In the genomic region with DNA sequence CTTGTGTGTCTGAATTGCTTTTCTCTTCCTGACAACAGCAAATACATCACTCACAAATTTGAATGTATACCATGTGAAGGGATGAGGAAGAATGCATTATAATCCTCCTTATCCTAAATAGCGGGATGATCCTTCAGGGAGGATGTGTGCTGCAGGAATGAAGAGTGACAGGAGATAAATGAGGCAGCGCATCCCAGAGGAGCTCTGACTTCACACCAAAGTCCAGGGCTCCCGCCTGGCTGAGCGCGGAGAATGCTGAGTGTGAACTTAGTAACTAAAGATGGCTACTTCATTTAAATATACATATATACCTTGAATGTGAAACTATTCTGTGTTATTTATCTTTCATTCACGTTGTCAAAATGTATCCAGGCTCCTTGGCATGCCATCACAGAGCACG, we compare ENCODE assay signal across 14 cellular contexts.
A peak's percentile ranks its signal among the peaks of the same experiment; 100 is the strongest.
DNase-seq lines count a peak whose midpoint lies in the region; ATAC-seq and TF ChIP-seq lines count a peak whose summit lies in the region.
"Had no signal": no experiment of that assay in that cellular context is flagged by ENCODE, and none has a peak within 500 bp of the region (broad histone marks: within the 10 kb centered on the region; RNA-seq: fewer than 3 reads in every experiment).

No MANE protein-coding gene starts in this region.

- peaks cover 4% of the 10 kb centered on the region for H3F3A ChIP-seq in neural cell (ENCODE audit: insufficient read depth, low read length, poor library complexity, severe bottlenecking)

- TF ChIP-seq POLR2A in esophagus muscularis mucosa (IDR thresholded peaks at IDR 0.05; ENCODE audit: low read depth) = no peak

- no peaks in the 10 kb centered on the region for H4K20me1 ChIP-seq in neural cell (ENCODE audit: insufficient read depth)

- no peak overlapping the region for H2AFZ ChIP-seq in neural cell (ENCODE audit: low read depth, low read length)
- H2AFZ ChIP-seq: GM23338 had no signal

- no peaks in the 10 kb centered on the region for H3K9me3 ChIP-seq in esophagus muscularis mucosa
- H3K9me3 ChIP-seq in neural cell (ENCODE audit: low read length) = no peaks in the 10 kb centered on the region

- H3K27ac ChIP-seq in esophagus muscularis mucosa (replicated peaks in 1 of 4) (no peak overlapping the region), neural cell (ENCODE audit: low read length) (peak overlapping the region; percentile 19)

- peak; percentile 39 for DNase-seq in esophagus muscularis mucosa (ENCODE audit: extremely low spot score)
- peak; percentile 12 for DNase-seq in kidney tubule cell (ENCODE audit: low spot score)
- DNase-seq in activated naive CD4-positive, alpha-beta T cell treated with anti-CD3 and anti-CD28 coated beads, Interleukin-2, amount 50 U/mL, for 72 hours (ENCODE audit: low spot score in 2 of 2) = no peak
- DNase-seq in cardiac septum (ENCODE audit: low spot score) = no peak
- no peak for DNase-seq in activated CD4-positive, alpha-beta T cell treated with anti-CD3 and anti-CD28 coated beads for 1 hour
- DNase-seq: C1 segment of cervical spinal cord; CD4-positive, alpha-beta memory T cell; COR-L47; DMS153; DND-41; H9 had no signal

- H3K27me3 ChIP-seq in esophagus muscularis mucosa = peaks cover 0 to 18% (median 0%) of the 10 kb centered on the region in 4 donors
- no peaks in the 10 kb centered on the region for H3K27me3 ChIP-seq in neural cell (ENCODE audit: insufficient read depth, low read depth, low read length)

- H3K36me3 ChIP-seq in esophagus muscularis mucosa (no peaks in the 10 kb centered on the region), neural cell (ENCODE audit: insufficient read depth, low read length) (no peaks in the 10 kb centered on the region)

- H3K9me3 Mint-ChIP-seq in activated naive CD4-positive, alpha-beta T cell treated with anti-CD3 and anti-CD28 coated beads, Interleukin-2, amount 50 U/mL, for 72 hours = no peaks in the 10 kb centered on the region
- H3K9me3 Mint-ChIP-seq: GM23338, H9 had no signal

- TF ChIP-seq RAD21 in neural cell (conservative IDR thresholded peaks at IDR 0.05) = no peak

- no peak overlapping the region for H3K4me2 ChIP-seq in neural cell (ENCODE audit: low read length)
- H3K4me2 ChIP-seq: GM23338 had no signal

- no peaks in the 10 kb centered on the region for H3K36me3 Mint-ChIP-seq in activated naive CD4-positive, alpha-beta T cell treated with anti-CD3 and anti-CD28 coated beads, Interleukin-2, amount 50 U/mL, for 72 hours
- H3K36me3 Mint-ChIP-seq: CD4-positive, alpha-beta memory T cell had no signal

- no peak overlapping the region for H3K27ac Mint-ChIP-seq in activated naive CD4-positive, alpha-beta T cell treated with anti-CD3 and anti-CD28 coated beads, Interleukin-2, amount 50 U/mL, for 72 hours
- H3K27ac Mint-ChIP-seq: CD4-positive, alpha-beta memory T cell; GM23338; H9 had no signal

- H3K4me3 ChIP-seq in esophagus muscularis mucosa (no peak overlapping the region), neural cell (ENCODE audit: low read length) (no peak overlapping the region)
- H3K4me3 ChIP-seq: GM23338 had no signal

- no peak for ATAC-seq in activated naive CD4-positive, alpha-beta T cell treated with anti-CD3 and anti-CD28 coated beads, Interleukin-2, amount 50 U/mL, for 72 hours
- ATAC-seq: GM23338, HCT116 had no signal

- no peak overlapping the region for H3K9ac ChIP-seq in neural cell (ENCODE audit: low read length)

- no peaks in the 10 kb centered on the region for H3K4me1 ChIP-seq in esophagus muscularis mucosa

- intact Hi-C loops in esophagus muscularis mucosa (cut with DNase I) = no loop called here
- intact Hi-C loops in cardiac septum (cut with DNase I) = no loop called here

- TF ChIP-seq CTCF in esophagus muscularis mucosa (IDR thresholded peaks at IDR 0.05) = no peak
- no peak for TF ChIP-seq CTCF in neural cell (IDR thresholded peaks at IDR 0.05; ENCODE audit: poor library complexity, severe bottlenecking)

- H3K79me2 ChIP-seq in neural cell (replicated peaks; ENCODE audit: insufficient read depth, low read length) = no peaks in the 10 kb centered on the region

- TF ChIP-seq EP300 in esophagus muscularis mucosa (IDR thresholded peaks at IDR 0.05) = no peak
- TF ChIP-seq EP300 in neural cell (conservative IDR thresholded peaks at IDR 0.05; ENCODE audit: poor library complexity, severe bottlenecking) = peak; percentile 58

- H3K9me2 ChIP-seq in neural cell (ENCODE audit: insufficient read depth, low read length) = no peaks in the 10 kb centered on the region

- 67% methylated on average over 7 of the region's 7 CpGs for WGBS in esophagus muscularis mucosa

TF ChIP-seq in neural cell, 6 proteins besides CTCF, POLR2A, EP300 and RAD21:
- TF ChIP-seq, protein P1, sequence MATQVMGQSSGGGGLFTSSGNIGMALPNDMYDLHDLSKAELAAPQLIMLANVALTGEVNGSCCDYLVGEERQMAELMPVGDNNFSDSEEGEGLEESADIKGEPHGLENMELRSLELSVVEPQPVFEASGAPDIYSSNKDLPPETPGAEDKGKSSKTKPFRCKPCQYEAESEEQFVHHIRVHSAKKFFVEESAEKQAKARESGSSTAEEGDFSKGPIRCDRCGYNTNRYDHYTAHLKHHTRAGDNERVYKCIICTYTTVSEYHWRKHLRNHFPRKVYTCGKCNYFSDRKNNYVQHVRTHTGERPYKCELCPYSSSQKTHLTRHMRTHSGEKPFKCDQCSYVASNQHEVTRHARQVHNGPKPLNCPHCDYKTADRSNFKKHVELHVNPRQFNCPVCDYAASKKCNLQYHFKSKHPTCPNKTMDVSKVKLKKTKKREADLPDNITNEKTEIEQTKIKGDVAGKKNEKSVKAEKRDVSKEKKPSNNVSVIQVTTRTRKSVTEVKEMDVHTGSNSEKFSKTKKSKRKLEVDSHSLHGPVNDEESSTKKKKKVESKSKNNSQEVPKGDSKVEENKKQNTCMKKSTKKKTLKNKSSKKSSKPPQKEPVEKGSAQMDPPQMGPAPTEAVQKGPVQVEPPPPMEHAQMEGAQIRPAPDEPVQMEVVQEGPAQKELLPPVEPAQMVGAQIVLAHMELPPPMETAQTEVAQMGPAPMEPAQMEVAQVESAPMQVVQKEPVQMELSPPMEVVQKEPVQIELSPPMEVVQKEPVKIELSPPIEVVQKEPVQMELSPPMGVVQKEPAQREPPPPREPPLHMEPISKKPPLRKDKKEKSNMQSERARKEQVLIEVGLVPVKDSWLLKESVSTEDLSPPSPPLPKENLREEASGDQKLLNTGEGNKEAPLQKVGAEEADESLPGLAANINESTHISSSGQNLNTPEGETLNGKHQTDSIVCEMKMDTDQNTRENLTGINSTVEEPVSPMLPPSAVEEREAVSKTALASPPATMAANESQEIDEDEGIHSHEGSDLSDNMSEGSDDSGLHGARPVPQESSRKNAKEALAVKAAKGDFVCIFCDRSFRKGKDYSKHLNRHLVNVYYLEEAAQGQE (IDR thresholded peaks at IDR 0.05; ENCODE audit: borderline replicate concordance) = peak; percentile 99
- TF ChIP-seq POLR2AphosphoS5 (IDR thresholded peaks at IDR 0.05) (no peak), MXI1 (conservative IDR thresholded peaks at IDR 0.05; ENCODE audit: poor library complexity, severe bottlenecking) (no peak), TAF1 (IDR thresholded peaks at IDR 0.05; ENCODE audit: low read depth) (no peak)
TF ChIP-seq in neural cell: peak in this region for 1.

Comparison
In these comparisons a context has a peak if more than half of its experiments do, and no peak if none do; other contexts are left out.
1. DNase-seq: peak in esophagus muscularis mucosa (single experiment) and kidney tubule cell (single experiment); none in activated naive CD4-positive, alpha-beta T cell treated with anti-CD3 and anti-CD28 coated beads, Interleukin-2, amount 50 U/mL, for 72 hours (0 of 2), cardiac septum (single experiment) and activated CD4-positive, alpha-beta T cell treated with anti-CD3 and anti-CD28 coated beads for 1 hour (single experiment).